Comparison of ENCODE assay signal across 9 cellular contexts in the genomic region with DNA sequence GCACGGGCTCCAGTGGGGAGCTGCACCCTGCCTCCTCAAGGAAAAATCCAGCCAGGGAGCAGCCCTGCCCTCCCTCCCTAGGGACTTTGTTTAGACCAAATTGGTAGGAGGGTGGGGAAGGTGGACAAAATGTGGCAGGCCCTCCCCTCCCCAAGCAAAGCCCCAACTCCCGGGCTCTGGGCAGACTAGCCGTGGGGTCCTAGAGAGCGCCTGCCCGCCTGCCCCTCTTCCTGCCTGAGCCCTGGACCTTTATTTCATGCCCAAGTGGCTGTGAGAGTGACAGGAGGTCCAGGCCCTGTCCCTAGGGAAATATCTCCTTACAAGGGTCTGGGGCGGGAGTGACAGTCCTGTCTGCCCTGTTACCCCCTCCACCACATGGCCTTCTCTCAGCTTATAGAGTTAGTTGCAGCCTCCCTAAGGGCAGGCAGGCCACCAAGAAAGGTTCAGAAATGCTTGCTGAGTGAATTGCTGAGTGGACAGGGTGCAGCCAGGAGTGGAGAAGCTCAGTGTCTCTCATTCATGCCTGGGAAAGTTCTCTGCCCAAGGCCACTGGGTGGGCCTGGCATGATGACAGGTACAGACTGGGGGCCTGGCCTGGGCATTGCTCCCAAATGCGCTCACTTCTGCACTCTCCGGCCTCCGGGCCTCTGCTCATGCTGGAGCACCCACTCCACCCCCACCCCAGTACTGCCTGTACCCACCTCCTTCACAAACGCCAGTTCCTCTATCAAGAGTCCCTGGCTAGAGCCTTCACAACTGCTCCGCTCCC. TPM values are rescaled to one million over a fixed set of nuclear protein-coding genes. Genes with fewer than 3 reads are reported as not detected.
DNase-seq lines count a peak whose midpoint lies in the region; ATAC-seq, FAIRE-seq and TF ChIP-seq lines count a peak whose summit lies in the region.
"Had no signal": no experiment of that assay in that cellular context is flagged by ENCODE, and none has a peak within 500 bp of the region (broad histone marks: within the 10 kb centered on the region; RNA-seq: fewer than 3 reads in every experiment).

No MANE protein-coding gene starts in this region.

- peaks cover 3% of the 10 kb centered on the region for H3K9me3 Mint-ChIP-seq in activated CD4-positive, alpha-beta T cell treated with anti-CD3 and anti-CD28 coated beads, Interleukin-2, amount 10 ng/mL, durations not matched to agents 7 days and 5 days
- no peaks in the 10 kb centered on the region for H3K9me3 Mint-ChIP-seq in activated B cell treated with CpG ODN at 0.5 μM for 24 hours

- H3K27ac Mint-ChIP-seq in activated CD4-positive, alpha-beta T cell treated with anti-CD3 and anti-CD28 coated beads, Interleukin-2, amount 10 ng/mL, durations not matched to agents 7 days and 5 days = peak overlapping the region; percentile 94
- H3K27ac Mint-ChIP-seq in activated B cell treated with CpG ODN at 0.5 μM for 24 hours = peak overlapping the region; percentile 63

- no peak for FAIRE-seq in kidney (lab: Jason Lieb, UNC)

- H3K36me3 Mint-ChIP-seq in activated CD4-positive, alpha-beta T cell treated with anti-CD3 and anti-CD28 coated beads, Interleukin-2, amount 10 ng/mL, durations not matched to agents 7 days and 5 days (ENCODE audit: low read depth) = peaks cover 21% of the 10 kb centered on the region
- peaks cover 6% of the 10 kb centered on the region for H3K36me3 Mint-ChIP-seq in activated B cell treated with CpG ODN at 0.5 μM for 24 hours (ENCODE audit: low read depth)

- WGBS in stomach, 5 donors = 45 to 68% (median 61%) methylated on average over 9 to 11 of the region's 11 CpGs

- intact Hi-C loops in activated B cell treated with CpG ODN at 0.5 μM for 24 hours (cut with micrococcal nuclease) (loop anchor here (10.0 kb wide), 1 partner anchor 565 kb away; no protein-coding TSS in a partner anchor), kidney (cut with DNase I) (loop anchor here (10.0 kb wide), 3 partner anchors 55 to 205 kb away; partner anchors contain the start of gene DDIT4), stomach (cut with DNase I; ENCODE audit: low total_unique reads) (loop anchor here (10.0 kb wide), 1 partner anchor 115 kb away; the partner anchor contains the start of genes ANAPC16 and ASCC1)

- H3K4me3 ChIP-seq in kidney (ENCODE audit: low read length in 2 of 2) = no peak overlapping the region
- no peak overlapping the region for H3K4me3 ChIP-seq in stomach

- POLR2A ChIA-PET in activated CD4-positive, alpha-beta T cell treated with anti-CD3 and anti-CD28 coated beads, Interleukin-2, amount 10 ng/mL, durations not matched to agents 7 days and 5 days (lab: Charles Lee) = interaction anchor here (1.0 kb wide), 1 partner anchor 56 kb away, joined by 3 read pairs; the partner anchor contains the start of gene DDIT4
- POLR2A ChIA-PET in activated B cell treated with CpG ODN at 0.5 μM for 24 hours (lab: Charles Lee) = interaction anchor here (0.6 to 35.9 kb wide), 10 partner anchors 10 to 526 kb away, joined by 3 to 1996 read pairs (median 6); partner anchors contain the start of gene DDIT4

- CTCF ChIA-PET in activated CD4-positive, alpha-beta T cell treated with anti-CD3 and anti-CD28 coated beads, Interleukin-2, amount 10 ng/mL, durations not matched to agents 7 days and 5 days (lab: Charles Lee) = interaction anchor here (0.5 to 3.1 kb wide), 7 partner anchors 8 to 110 kb away, joined by 3 to 31 read pairs (median 3); partner anchors contain the start of gene DDIT4
- CTCF ChIA-PET in activated B cell treated with CpG ODN at 0.5 μM for 24 hours (lab: Charles Lee) = interaction anchor here (1.0 to 1.8 kb wide), 4 partner anchors 8 to 281 kb away, joined by 3 to 7 read pairs (median 4); no protein-coding TSS in a partner anchor

- no peaks in the 10 kb centered on the region for H3K9me3 ChIP-seq in kidney (ENCODE audit: control insufficient read depth in 1 of 2, low read length in 2 of 2)
- H3K9me3 ChIP-seq in stomach = no peaks in the 10 kb centered on the region

- H3K27ac ChIP-seq in kidney (ENCODE audit: low read depth in 2 of 2, low read length in 2 of 2) = peak overlapping the region; percentile 57 to 60
- H3K27ac ChIP-seq in stomach = peak overlapping the region; percentile 75 to 97 (median 95)

- H3K9ac ChIP-seq in kidney (ENCODE audit: low read length in 2 of 2) = peak overlapping the region in 1 of 2 donors; percentile 40

- TF ChIP-seq CTCF in activated B cell treated with CpG ODN at 0.5 μM for 24 hours (IDR thresholded peaks at IDR 0.05) (no peak), kidney (IDR thresholded peaks at IDR 0.05; ENCODE audit: borderline replicate concordance, extremely low read depth, insufficient read depth) (no peak), stomach (IDR thresholded peaks at IDR 0.05) (no peak)

- no peak overlapping the region for H3K4me3 Mint-ChIP-seq in activated CD4-positive, alpha-beta T cell treated with anti-CD3 and anti-CD28 coated beads, Interleukin-2, amount 10 ng/mL, durations not matched to agents 7 days and 5 days
- peak overlapping the region; percentile 35 for H3K4me3 Mint-ChIP-seq in activated B cell treated with CpG ODN at 0.5 μM for 24 hours

- H3K36me3 ChIP-seq in kidney (ENCODE audit: control insufficient read depth in 1 of 2, insufficient read depth in 2 of 2, low read length in 2 of 2) (no peaks in the 10 kb centered on the region), stomach (peaks cover 0 to 7% (median 1%) of the 10 kb centered on the region in 4 donors)

- H3K27me3 Mint-ChIP-seq in activated CD4-positive, alpha-beta T cell treated with anti-CD3 and anti-CD28 coated beads, Interleukin-2, amount 10 ng/mL, durations not matched to agents 7 days and 5 days = no peaks in the 10 kb centered on the region
- H3K27me3 Mint-ChIP-seq in activated B cell treated with CpG ODN at 0.5 μM for 24 hours = no peaks in the 10 kb centered on the region

- TF ChIP-seq EP300 in stomach (IDR thresholded peaks at IDR 0.05) = no peak

- peaks cover 78% of the 10 kb centered on the region for H3K4me1 Mint-ChIP-seq in activated CD4-positive, alpha-beta T cell treated with anti-CD3 and anti-CD28 coated beads, Interleukin-2, amount 10 ng/mL, durations not matched to agents 7 days and 5 days
- peaks cover 83% of the 10 kb centered on the region for H3K4me1 Mint-ChIP-seq in activated B cell treated with CpG ODN at 0.5 μM for 24 hours

- no peaks in the 10 kb centered on the region for H3K27me3 ChIP-seq in stomach

- TF ChIP-seq POLR2A in stomach (IDR thresholded peaks at IDR 0.05) = no peak

- H3K4me1 ChIP-seq in kidney (ENCODE audit: control insufficient read depth in 1 of 2, insufficient read depth in 1 of 2, low read depth in 1 of 2, low read length in 2 of 2) (peaks cover 37 to 54% of the 10 kb centered on the region in 2 donors), stomach (peaks cover 84 to 98% (median 92%) of the 10 kb centered on the region in 4 donors)

- no peak for DNase-seq in activated CD4-positive, alpha-beta T cell treated with anti-CD3 and anti-CD28 coated beads, Interleukin-2, amount 10 ng/mL, durations not matched to agents 7 days and 5 days
- no peak for DNase-seq in activated CD4-positive, alpha-beta T cell treated with anti-CD3 and anti-CD28 coated beads, Interleukin-2, amount 50 U/mL, for 1 hour
- DNase-seq in activated B cell treated with CpG ODN at 0.5 μM for 24 hours (no peak), kidney (no peak), stomach (peak; percentile 66), NCI-H187 (lab: John Stamatoyannopoulos, UW) (no peak), dermis blood vessel endothelial cell (no peak)

- ATAC-seq in activated B cell treated with CpG ODN at 0.5 μM for 24 hours (ENCODE audit: low read depth) = no peak
- no peak for ATAC-seq in HG02852 (IDR thresholded peaks at IDR 0.05; ENCODE audit: unreplicated experiment)
- ATAC-seq: esophagus mucosa had no signal

RNA-seq across cellular contexts. Expression of gene DNAJB12, which starts 25.2 kb away (rescaled TPM):
- 10 to 100 TPM; 31.8 to 34.5 TPM for total RNA-seq in activated CD4-positive, alpha-beta T cell treated with anti-CD3 and anti-CD28 coated beads, Interleukin-2, amount 10 ng/mL, durations not matched to agents 7 days and 5 days
- 39.0 and 39.9 TPM in 2 replicates for total RNA-seq in activated B cell treated with CpG ODN at 0.5 μM for 24 hours
- total RNA-seq in kidney = 37.7 TPM
- 32.0 TPM for polyA plus RNA-seq in kidney (ENCODE audit: insufficient read depth, low read depth, low replicate concordance)
- total RNA-seq in stomach = 10 to 100 TPM in 4 of 5 donors, 1 to 10 TPM in 1; 2.3 to 43.2 (median 24.9) TPM
- polyA plus RNA-seq in stomach = 10 to 100 TPM; 12.1 to 20.0 (median 16.3) TPM
- 25.9 and 35.9 TPM in 2 replicates for total RNA-seq in dermis blood vessel endothelial cell

RNA-seq across cellular contexts. Expression of gene DDIT4, which starts 55.8 kb away (rescaled TPM):
- 100 to 1,000 TPM; 166 to 189 TPM for total RNA-seq in activated CD4-positive, alpha-beta T cell treated with anti-CD3 and anti-CD28 coated beads, Interleukin-2, amount 10 ng/mL, durations not matched to agents 7 days and 5 days
- total RNA-seq in activated B cell treated with CpG ODN at 0.5 μM for 24 hours (175 and 180 TPM in 2 replicates), kidney (292 TPM), stomach (100 to 1,000 TPM in 4 of 5 donors, 10 to 100 TPM in 1; 89.9 to 188 (median 154) TPM), dermis blood vessel endothelial cell (146 and 173 TPM in 2 replicates)
- polyA plus RNA-seq in kidney (ENCODE audit: insufficient read depth, low read depth, low replicate concordance) (96.9 TPM), stomach (100 to 1,000 TPM; 122 to 176 (median 170) TPM)
